In genomic region chr2:56713161-56713676, GRCh38 we compare ENCODE assay signal across 16 cellular contexts.
A peak's percentile ranks its signal among the peaks of the same experiment; 100 is the strongest.
DNase-seq lines count a peak whose midpoint lies in the region; ATAC-seq and TF ChIP-seq lines count a peak whose summit lies in the region.
"Had no signal": no experiment of that assay in that cellular context is flagged by ENCODE, and none has a peak within 500 bp of the region (broad histone marks: within the 10 kb centered on the region; RNA-seq: fewer than 3 reads in every experiment).

No MANE protein-coding gene starts in this region.

- no peaks in the 10 kb centered on the region for H3K9me3 ChIP-seq in left ventricle myocardium inferior (replicated peaks)
- H3K9me3 ChIP-seq in smooth muscle cell (replicated peaks; ENCODE audit: low read depth), result no peaks in the 10 kb centered on the region
- H3K9me3 ChIP-seq: sigmoid colon had no signal

- H3K79me2 ChIP-seq in smooth muscle cell (ENCODE audit: low read depth), result no peaks in the 10 kb centered on the region

- DNase-seq in Right ventricle myocardium superior (no peak), left ventricle myocardium inferior (no peak), NCI-H69 (lab: John Stamatoyannopoulos, UW) (peak; percentile 52), fibroblast of the aortic adventitia (ENCODE audit: low read depth) (peak; percentile 79), smooth muscle cell (lab: John Stamatoyannopoulos, UW; ENCODE audit: unreplicated experiment) (no peak), hypothalamus (lab: John Stamatoyannopoulos, UW) (no peak), NCI-H2171 treated with DMSO at 0.1 percent for 48 hours (lab: John Stamatoyannopoulos, UW) (no peak)
- DNase-seq: activated CD8-positive, alpha-beta memory T cell treated with anti-CD3 and anti-CD28 coated beads, Interleukin-2, amount 50 U/mL, for 48 hours; activated naive CD4-positive, alpha-beta T cell treated with anti-CD3 and anti-CD28 coated beads, Interleukin-2, amount 50 U/mL, for 16 hours; Calu3; KG1; NCI-H510A treated with DMSO at 0.1 percent for 48 hours; stimulated activated naive CD4-positive, alpha-beta T cell had no signal

- H3K4me3 ChIP-seq in left ventricle myocardium inferior, result no peak overlapping the region
- no peak overlapping the region for H3K4me3 ChIP-seq in fibroblast of the aortic adventitia (ENCODE audit: low read depth, low read length)
- no peak overlapping the region for H3K4me3 ChIP-seq in smooth muscle cell
- H3K4me3 ChIP-seq: lung, sigmoid colon had no signal

- WGBS in smooth muscle cell (ENCODE audit: low lambda C conversion rate), result 46% methylated on average over 5 of the region's 5 CpGs

- H3K9ac ChIP-seq in smooth muscle cell (ENCODE audit: low read depth), result no peak overlapping the region

- peak overlapping the region; percentile 22 for H3K4me2 ChIP-seq in smooth muscle cell

- H3K27me3 ChIP-seq in left ventricle myocardium inferior (ENCODE audit: low read depth) (no peaks in the 10 kb centered on the region), smooth muscle cell (ENCODE audit: low read depth) (no peaks in the 10 kb centered on the region)
- H3K27me3 ChIP-seq: sigmoid colon had no signal

- H3K36me3 ChIP-seq in left ventricle myocardium inferior (no peaks in the 10 kb centered on the region), smooth muscle cell (ENCODE audit: low read depth) (no peaks in the 10 kb centered on the region)
- H3K36me3 ChIP-seq: sigmoid colon had no signal

- H2AFZ ChIP-seq in smooth muscle cell (ENCODE audit: low read depth), result peak overlapping the region; percentile 12

- TF ChIP-seq CTCF in left ventricle myocardium inferior (IDR thresholded peaks at IDR 0.05; ENCODE audit: borderline replicate concordance) (no peak), fibroblast of the aortic adventitia (IDR thresholded peaks at IDR 0.05; ENCODE audit: insufficient read depth, low read length) (no peak), smooth muscle cell (IDR thresholded peaks at IDR 0.05; ENCODE audit: borderline replicate concordance, insufficient read depth, poor library complexity, severe bottlenecking) (no peak)

- intact Hi-C loops in Right ventricle myocardium superior (cut with DNase I), result no loop called here
- intact Hi-C loops in left ventricle myocardium inferior (cut with micrococcal nuclease), result no loop called here

- H3K27ac ChIP-seq in left ventricle myocardium inferior (replicated peaks) (no peak overlapping the region), smooth muscle cell (ENCODE audit: low read depth) (peak overlapping the region; percentile 83)
- H3K27ac ChIP-seq: sigmoid colon had no signal

- H3F3A ChIP-seq in smooth muscle cell (ENCODE audit: low read depth), result no peaks in the 10 kb centered on the region

- H4K20me1 ChIP-seq in smooth muscle cell (ENCODE audit: low read depth), result no peaks in the 10 kb centered on the region

- ATAC-seq in Right ventricle myocardium superior (ENCODE audit: poor library complexity) (peak; percentile 59), HG02610 (IDR thresholded peaks at IDR 0.05; ENCODE audit: unreplicated experiment) (no peak)

- H3K4me1 ChIP-seq in left ventricle myocardium inferior (peaks cover 19% of the 10 kb centered on the region), smooth muscle cell (ENCODE audit: low read depth) (no peaks in the 10 kb centered on the region)
- H3K4me1 ChIP-seq: sigmoid colon had no signal

Comparison
In these comparisons a context has a peak if more than half of its experiments do, and no peak if none do; other contexts are left out.
1. DNase-seq: peak in NCI-H69 (single experiment) and fibroblast of the aortic adventitia (single experiment); none in Right ventricle myocardium superior (single experiment), left ventricle myocardium inferior (single experiment), smooth muscle cell (single experiment), hypothalamus (0 of 51) and NCI-H2171 treated with DMSO at 0.1 percent for 48 hours (single experiment).